8 cellular contexts compared by ENCODE assay signal in genomic region chr20:10434832-10435812, GRCh38. TPM values are rescaled to one million over a fixed set of nuclear protein-coding genes. Genes with fewer than 3 reads are reported as not detected.
A peak's percentile ranks its signal among the peaks of the same experiment; 100 is the strongest.
DNase-seq lines count a peak whose midpoint lies in the region; ATAC-seq and TF ChIP-seq lines count a peak whose summit lies in the region.

Gene SLX4IP (plus strand): TSS chr20:10435305. CDS start chr20:10458205, 22,900 bp downstream.

- POLR2A ChIA-PET in AG04449 (lab: Yijun Ruan, JAX): interaction anchor here (0.5 to 1.8 kb wide), 13 partner anchors 7 to 643 kb away, joined by 3 to 8 read pairs (median 3); no protein-coding TSS in a partner anchor

- no peaks in the 10 kb centered on the region for H3K27me3 ChIP-seq in WERI-Rb-1 (ENCODE audit: insufficient read depth, low read depth, severe bottlenecking)
- no peaks in the 10 kb centered on the region for H3K27me3 ChIP-seq in mammary epithelial cell (ENCODE audit: insufficient read depth, low read length)
- H3K27me3 ChIP-seq in iPS-20b (ENCODE audit: insufficient read depth, low read length): no peaks in the 10 kb centered on the region

- peaks cover 80% of the 10 kb centered on the region for H3K79me2 ChIP-seq in mammary epithelial cell (ENCODE audit: insufficient read depth, low read length)

- TF ChIP-seq CTCF in AG04449 (IDR thresholded peaks at IDR 0.05; ENCODE audit: insufficient read depth, low read length, missing control alignments) (no peak), WERI-Rb-1 (IDR thresholded peaks at IDR 0.05; ENCODE audit: low read depth, low read length) (no peak), mammary epithelial cell (conservative IDR thresholded peaks at IDR 0.05 in 1 of 2, IDR thresholded peaks at IDR 0.05 in 1 of 2; ENCODE audit: extremely low read depth in 1 of 2, insufficient read depth in 1 of 2, low read depth in 1 of 2, low read length in 2 of 2) (no peak)

- intact Hi-C loops in mammary epithelial cell (cut with micrococcal nuclease): loop anchor here (1.0 to 2.0 kb wide), 3 partner anchors 16 to 456 kb away; no protein-coding TSS in a partner anchor

- no peaks in the 10 kb centered on the region for H4K20me1 ChIP-seq in mammary epithelial cell (ENCODE audit: insufficient read depth, low read length)

- peak within 1 kb of the TSS; percentile 91 for H2AFZ ChIP-seq in mammary epithelial cell (ENCODE audit: low read depth, low read length)

- peak; percentile 65 for ATAC-seq in GM18907 (IDR thresholded peaks at IDR 0.05; ENCODE audit: unreplicated experiment)
- peak; percentile 54 for ATAC-seq in HG03139 (IDR thresholded peaks at IDR 0.05; ENCODE audit: unreplicated experiment)

- DNase-seq in AG04449 (ENCODE audit: low read depth, low spot score) (peak; percentile 62), NCI-H2196 treated with DMSO at 0.1 percent for 48 hours (lab: John Stamatoyannopoulos, UW; ENCODE audit: unreplicated experiment) (peak; percentile 97), WERI-Rb-1 (peak; percentile 96), mammary epithelial cell (peak; percentile 96)

- H3K4me2 ChIP-seq in mammary epithelial cell (ENCODE audit: insufficient read depth, low read depth, low read length): peak within 1 kb of the TSS; percentile 83

- H3K9me3 ChIP-seq in WERI-Rb-1 (ENCODE audit: severe bottlenecking): no peaks in the 10 kb centered on the region
- no peaks in the 10 kb centered on the region for H3K9me3 ChIP-seq in mammary epithelial cell (replicated peaks; ENCODE audit: insufficient read depth, low read length)
- H3K9me3 ChIP-seq in iPS-20b (ENCODE audit: insufficient read depth, low read depth, low read length): no peaks in the 10 kb centered on the region

- BruUV-seq in mammary epithelial cell (replicated peaks; lab: Mats Ljungman, UMichigan): TSS peak; percentile 87

- peak within 1 kb of the TSS; percentile 92 for H3K9ac ChIP-seq in mammary epithelial cell (ENCODE audit: insufficient read depth, low read length)
- peak within 1 kb of the TSS; percentile 95 for H3K9ac ChIP-seq in iPS-20b (ENCODE audit: low read depth, low read length)

- dilution Hi-C loops in mammary epithelial cell (cut with HindIII; ENCODE audit: low sequenced_read_pairs): no loop called here

- H3K27ac ChIP-seq in WERI-Rb-1: peak within 1 kb of the TSS; percentile 97
- peak within 1 kb of the TSS; percentile 89 for H3K27ac ChIP-seq in mammary epithelial cell (ENCODE audit: insufficient read depth, low read depth, low read length)
- peak within 1 kb of the TSS; percentile 93 for H3K27ac ChIP-seq in iPS-20b (ENCODE audit: low read length)
- H3K27ac ChIP-seq in skin epidermis: peak within 1 kb of the TSS; percentile 39 to 97 (median 91)

- CTCF ChIA-PET in AG04449 (lab: Yijun Ruan, JAX): interaction anchor here (1.1 to 5.0 kb wide), 7 partner anchors 8 to 1109 kb away, joined by 3 to 19 read pairs (median 5); no protein-coding TSS in a partner anchor
- CTCF ChIA-PET in mammary epithelial cell (lab: Charles Lee; ENCODE audit: low non-redundant PET): interaction anchor here (0.7 kb wide), 1 partner anchor 103 kb away, joined by 3 read pairs; no protein-coding TSS in a partner anchor

- in situ Hi-C loops in mammary epithelial cell (cut with MboI; ENCODE audit: low sequenced_read_pairs in 2 of 2): loop anchor here in 1 of 2 donors (25.0 kb wide), 1 partner anchor 348 kb away; no protein-coding TSS in a partner anchor

- WGBS in mammary epithelial cell (ENCODE audit: low coverage, missing lambda C conversion rate): 2% methylated on average over 31 of the region's 32 CpGs

- H3K36me3 ChIP-seq in WERI-Rb-1 (peaks cover 2% of the 10 kb centered on the region; the same call in 1 of the 2 replicates), mammary epithelial cell (ENCODE audit: insufficient read depth, low read length) (peaks cover 2% of the 10 kb centered on the region), iPS-20b (ENCODE audit: insufficient read depth, low read depth, low read length) (no peaks in the 10 kb centered on the region)

- peaks cover 14% of the 10 kb centered on the region for H3K4me1 ChIP-seq in mammary epithelial cell (ENCODE audit: insufficient read depth, low read length)
- H3K4me1 ChIP-seq in iPS-20b (ENCODE audit: insufficient read depth, low read length): 0 out of 2 replicates have a peak, but pooled peaks cover 3% of the 10 kb centered on the region

- peak within 1 kb of the TSS; percentile 91 for H3K4me3 ChIP-seq in AG04449 (ENCODE audit: low read depth, low read length)
- peak within 1 kb of the TSS; percentile 82 for H3K4me3 ChIP-seq in WERI-Rb-1 (ENCODE audit: low read depth, low read length)
- peak within 1 kb of the TSS; percentile 76 to 92 (median 87) for H3K4me3 ChIP-seq in mammary epithelial cell (replicated peaks in 1 of 3; ENCODE audit: insufficient read depth in 1 of 3, low read depth in 2 of 3, low read length in 3 of 3)
- H3K4me3 ChIP-seq in iPS-20b (ENCODE audit: low read length): peak within 1 kb of the TSS; percentile 95
- peak within 1 kb of the TSS; percentile 68 to 93 (median 86) for H3K4me3 ChIP-seq in skin epidermis

RNA-seq across cellular contexts. Expression of gene SLX4IP, which starts in this region (rescaled TPM):
- total RNA-seq in mammary epithelial cell: 1 to 10 TPM; 6.8 to 10.0 TPM
- polyA plus RNA-seq in mammary epithelial cell: 1.9 TPM
- 6.3 TPM for polyA minus RNA-seq in mammary epithelial cell

Comparison
In these comparisons a context has a peak if more than half of its experiments do, and no peak if none do; other contexts are left out.
1. Peak in every context shown above with its lines: DNase-seq, ATAC-seq, H3K4me3 ChIP-seq and H3K27ac ChIP-seq.